ENCODE assay signal across 1 cellular context in genomic region chr12:28882444-28882843, GRCh38.
TF ChIP-seq lines count a peak whose summit lies in the region.

No MANE protein-coding gene starts in this region.

TF ChIP-seq in K562, 482 proteins besides CTCF, POLR2A, EP300 and RAD21 (continued from another document and continues in another):
- TF ChIP-seq CLOCK (CRISPR knock-in tag; IDR thresholded peaks at IDR 0.05; ENCODE audit: borderline replicate concordance): no peak
- TF ChIP-seq SREBF2 (CRISPR knock-in tag; IDR thresholded peaks at IDR 0.05): no peak
- peak; percentile 63 for TF ChIP-seq TCF3 (CRISPR knock-in tag; IDR thresholded peaks at IDR 0.05)
- no peak for TF ChIP-seq DIDO1 (tag; IDR thresholded peaks at IDR 0.05; ENCODE audit: low read depth)
- no peak for TF ChIP-seq CHAMP1 (IDR thresholded peaks at IDR 0.05)
- TF ChIP-seq ZNF23 (CRISPR knock-in tag; IDR thresholded peaks at IDR 0.05): no peak
- TF ChIP-seq DEAF1 (CRISPR knock-in tag; IDR thresholded peaks at IDR 0.05): no peak
- TF ChIP-seq CBFA2T3 (IDR thresholded peaks at IDR 0.05): peak; percentile 76
- TF ChIP-seq ETV6 (IDR thresholded peaks at IDR 0.05; ENCODE audit: borderline replicate concordance in 1 of 2, low read depth in 2 of 2, low read length in 1 of 2): no peak
- no peak for TF ChIP-seq ETV6 (CRISPR knock-in tag; IDR thresholded peaks at IDR 0.05; ENCODE audit: borderline replicate concordance)
- no peak for TF ChIP-seq ZBTB40 (IDR thresholded peaks at IDR 0.05)
- no peak for TF ChIP-seq ZBTB40 (CRISPR knock-in tag; IDR thresholded peaks at IDR 0.05)
- TF ChIP-seq BRD9 (IDR thresholded peaks at IDR 0.05; ENCODE audit: low read depth, partially characterized antibody): no peak
- TF ChIP-seq FOXJ3 (CRISPR knock-in tag; IDR thresholded peaks at IDR 0.05): no peak
- no peak for TF ChIP-seq ZZZ3 (IDR thresholded peaks at IDR 0.05)
- no peak for TF ChIP-seq GATAD2A (IDR thresholded peaks at IDR 0.05)
- peak; percentile 51; the same call in 1 of the 2 replicates for TF ChIP-seq SOX6 (IDR thresholded peaks at IDR 0.05)
- TF ChIP-seq DPF2 (IDR thresholded peaks at IDR 0.05): peak; percentile 48
- TF ChIP-seq POLR3A (IDR thresholded peaks at IDR 0.05; ENCODE audit: borderline replicate concordance, extremely low read depth, insufficient read depth, insufficient read length): no peak
- TF ChIP-seq ELF1 (tag; IDR thresholded peaks at IDR 0.05): no peak
- no peak for TF ChIP-seq JUN (IDR thresholded peaks at IDR 0.05; ENCODE audit: borderline replicate concordance, low read depth, low read length)
- TF ChIP-seq JUN (CRISPR knock-in tag; IDR thresholded peaks at IDR 0.05; ENCODE audit: borderline replicate concordance): no peak
- TF ChIP-seq ZEB2 (IDR thresholded peaks at IDR 0.05): peak; percentile 49; the same call in 1 of the 2 replicates
- peak; percentile 57; the same call in 1 of the 2 replicates for TF ChIP-seq FOXM1 (IDR thresholded peaks at IDR 0.05; ENCODE audit: low read depth)
- TF ChIP-seq FOXM1 (CRISPR knock-in tag; IDR thresholded peaks at IDR 0.05; ENCODE audit: low read depth): no peak
- no peak for TF ChIP-seq ATF1 (CRISPR knock-in tag; IDR thresholded peaks at IDR 0.05)
- TF ChIP-seq ATF1 (tag; IDR thresholded peaks at IDR 0.05): no peak
- TF ChIP-seq ZNF740 (CRISPR knock-in tag; IDR thresholded peaks at IDR 0.05): no peak
- no peak for TF ChIP-seq ZNF740 (tag; IDR thresholded peaks at IDR 0.05)
- TF ChIP-seq ZNF764 (CRISPR knock-in tag; IDR thresholded peaks at IDR 0.05; ENCODE audit: low read depth): no peak
